1 cellular context compared by ENCODE assay signal in genomic region chr13:84810781-84811180, GRCh38.
TF ChIP-seq lines count a peak whose summit lies in the region.

No MANE protein-coding gene starts in this region.

TF ChIP-seq in WTC11, 78 proteins besides CTCF, POLR2A, EP300 and RAD21 (continued from another document):
- TF ChIP-seq, protein P1, sequence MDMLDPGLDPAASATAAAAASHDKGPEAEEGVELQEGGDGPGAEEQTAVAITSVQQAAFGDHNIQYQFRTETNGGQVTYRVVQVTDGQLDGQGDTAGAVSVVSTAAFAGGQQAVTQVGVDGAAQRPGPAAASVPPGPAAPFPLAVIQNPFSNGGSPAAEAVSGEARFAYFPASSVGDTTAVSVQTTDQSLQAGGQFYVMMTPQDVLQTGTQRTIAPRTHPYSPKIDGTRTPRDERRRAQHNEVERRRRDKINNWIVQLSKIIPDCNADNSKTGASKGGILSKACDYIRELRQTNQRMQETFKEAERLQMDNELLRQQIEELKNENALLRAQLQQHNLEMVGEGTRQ (CRISPR knock-in tag; IDR thresholded peaks at IDR 0.05), result no peak
- TF ChIP-seq HMGA2 (CRISPR knock-in tag; IDR thresholded peaks at IDR 0.05) (no peak), ELF4 (CRISPR knock-in tag; IDR thresholded peaks at IDR 0.05; ENCODE audit: low read depth) (no peak), E2F4 (CRISPR knock-in tag; IDR thresholded peaks at IDR 0.05; ENCODE audit: borderline replicate concordance, low read depth) (no peak), E2F1 (CRISPR knock-in tag; IDR thresholded peaks at IDR 0.05) (no peak)
- TF ChIP-seq, protein P2, sequence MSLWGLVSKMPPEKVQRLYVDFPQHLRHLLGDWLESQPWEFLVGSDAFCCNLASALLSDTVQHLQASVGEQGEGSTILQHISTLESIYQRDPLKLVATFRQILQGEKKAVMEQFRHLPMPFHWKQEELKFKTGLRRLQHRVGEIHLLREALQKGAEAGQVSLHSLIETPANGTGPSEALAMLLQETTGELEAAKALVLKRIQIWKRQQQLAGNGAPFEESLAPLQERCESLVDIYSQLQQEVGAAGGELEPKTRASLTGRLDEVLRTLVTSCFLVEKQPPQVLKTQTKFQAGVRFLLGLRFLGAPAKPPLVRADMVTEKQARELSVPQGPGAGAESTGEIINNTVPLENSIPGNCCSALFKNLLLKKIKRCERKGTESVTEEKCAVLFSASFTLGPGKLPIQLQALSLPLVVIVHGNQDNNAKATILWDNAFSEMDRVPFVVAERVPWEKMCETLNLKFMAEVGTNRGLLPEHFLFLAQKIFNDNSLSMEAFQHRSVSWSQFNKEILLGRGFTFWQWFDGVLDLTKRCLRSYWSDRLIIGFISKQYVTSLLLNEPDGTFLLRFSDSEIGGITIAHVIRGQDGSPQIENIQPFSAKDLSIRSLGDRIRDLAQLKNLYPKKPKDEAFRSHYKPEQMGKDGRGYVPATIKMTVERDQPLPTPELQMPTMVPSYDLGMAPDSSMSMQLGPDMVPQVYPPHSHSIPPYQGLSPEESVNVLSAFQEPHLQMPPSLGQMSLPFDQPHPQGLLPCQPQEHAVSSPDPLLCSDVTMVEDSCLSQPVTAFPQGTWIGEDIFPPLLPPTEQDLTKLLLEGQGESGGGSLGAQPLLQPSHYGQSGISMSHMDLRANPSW (CRISPR knock-in tag; conservative IDR thresholded peaks at IDR 0.05; ENCODE audit: low read depth), result no peak
